14 cellular contexts compared by ENCODE assay signal in genomic region chr22:18496227-18496626, GRCh38. TPM values are rescaled to one million over a fixed set of nuclear protein-coding genes. Genes with fewer than 3 reads are reported as not detected.
"Had no signal": no experiment of that assay in that cellular context is flagged by ENCODE, and none has a peak within 500 bp of the region (broad histone marks: within the 10 kb centered on the region; RNA-seq: fewer than 3 reads in every experiment).

No MANE protein-coding gene starts in this region.

RNA-seq across cellular contexts. Expression of gene GGTLC3, which starts 21.7 kb away (rescaled TPM):
- total RNA-seq: activated B cell treated with CpG ODN at 0.5 μM for 24 hours; activated CD4-positive, alpha-beta memory T cell treated with anti-CD3 and anti-CD28 coated beads for 36 hours; activated CD4-positive, alpha-beta memory T cell treated with anti-CD3 and anti-CD28 coated beads, Interleukin-2, amount 10 ng/mL, durations not matched to agents 7 days and 5 days; activated CD4-positive, alpha-beta T cell treated with anti-CD3 and anti-CD28 coated beads for 36 hours; activated CD4-positive, alpha-beta T cell treated with anti-CD3 and anti-CD28 coated beads, Interleukin-2, amount 10 ng/mL, durations not matched to agents 24 days and 14 days; activated CD4-positive, alpha-beta T cell treated with anti-CD3 and anti-CD28 coated beads, Interleukin-2, amount 10 ng/mL, durations not matched to agents 7 days and 5 days; activated CD8-positive, alpha-beta memory T cell treated with anti-CD3 and anti-CD28 coated beads for 36 hours; activated CD8-positive, alpha-beta memory T cell treated with anti-CD3 and anti-CD28 coated beads, Interleukin-2, amount 10 ng/mL, durations not matched to agents 7 days and 5 days; activated CD8-positive, alpha-beta T cell treated with anti-CD3 and anti-CD28 coated beads for 36 hours; activated CD8-positive, alpha-beta T cell treated with anti-CD3 and anti-CD28 coated beads, Interleukin-2, amount 10 ng/mL, durations not matched to agents 7 days and 5 days; T-helper 1 cell treated with Interleukin-12 subunit alpha and Interleukin-12 subunit beta and Interleukin-4 antibody, amounts not matched to agents 30 ng/mL and 1 ng/mL, for 36 hours; T-helper 17 cell; T-helper 2 cell treated with Interferon-gamma antibody and Interleukin-4, amounts not matched to agents 100 ng/mL and 5 ng/mL, for 36 hours; WTC11 had no signal

RNA-seq across cellular contexts. Expression of gene TMEM191B, which starts 31.4 kb away (rescaled TPM):
- total RNA-seq: activated CD4-positive, alpha-beta T cell treated with anti-CD3 and anti-CD28 coated beads, Interleukin-2, amount 10 ng/mL, durations not matched to agents 24 days and 14 days; T-helper 1 cell treated with Interleukin-12 subunit alpha and Interleukin-12 subunit beta and Interleukin-4 antibody, amounts not matched to agents 30 ng/mL and 1 ng/mL, for 36 hours; T-helper 2 cell treated with Interferon-gamma antibody and Interleukin-4, amounts not matched to agents 100 ng/mL and 5 ng/mL, for 36 hours had no signal
